In genomic region chr12:46209165-46209564, GRCh38 we compare ENCODE assay signal across 8 cellular contexts. TPM values are rescaled to one million over a fixed set of nuclear protein-coding genes. Genes with fewer than 3 reads are reported as not detected.
DNase-seq lines count a peak whose midpoint lies in the region; ATAC-seq lines count a peak whose summit lies in the region.

No MANE protein-coding gene starts in this region.

- peak overlapping the region; percentile 13 for H3K4me3 Mint-ChIP-seq in central memory CD8-positive, alpha-beta T cell

- no peak for ATAC-seq in central memory CD8-positive, alpha-beta T cell (replicated peaks; ENCODE audit: extremely low read depth, poor library complexity, severe bottlenecking)

- DNase-seq in NCI-H1417 (lab: John Stamatoyannopoulos, UW) (peak in 2 of 3 experiments; percentile 24 to 35), NCI-H1417 treated with DMSO at 0.1 percent for 48 hours (lab: John Stamatoyannopoulos, UW) (no peak), NCI-H2029 (lab: John Stamatoyannopoulos, UW) (peak; percentile 30), pons (ENCODE audit: low spot score) (peak; percentile 52), mesenteric fat pad (ENCODE audit: low spot score) (no peak), GM19240 (ENCODE audit: insufficient read length, low spot score) (no peak)
- DNase-seq in central memory CD8-positive, alpha-beta T cell (ENCODE audit: low spot score in 2 of 2) = no peak
- no peak for DNase-seq in stimulated activated CD4-positive, alpha-beta T cell treated with anti-CD3 and anti-CD28 coated beads, Interleukin-4, amount 100 ng/mL, for 4 hours

- no peaks in the 10 kb centered on the region for H3K27me3 Mint-ChIP-seq in central memory CD8-positive, alpha-beta T cell

- H3K27ac Mint-ChIP-seq in central memory CD8-positive, alpha-beta T cell (ENCODE audit: low read depth) = peak overlapping the region; percentile 100

- H3K9me3 Mint-ChIP-seq in central memory CD8-positive, alpha-beta T cell = no peaks in the 10 kb centered on the region

- peaks cover 72% of the 10 kb centered on the region for H3K36me3 Mint-ChIP-seq in central memory CD8-positive, alpha-beta T cell (ENCODE audit: insufficient read depth)

- peaks cover 56% of the 10 kb centered on the region for H3K4me1 Mint-ChIP-seq in central memory CD8-positive, alpha-beta T cell

RNA-seq across cellular contexts. Expression of gene SLC38A1, which starts 59.7 kb away (rescaled TPM):
- total RNA-seq in mesenteric fat pad = 15.9 TPM

Comparison
In these comparisons a context has a peak if more than half of its experiments do, and no peak if none do; other contexts are left out.
1. DNase-seq: peak in NCI-H1417 (2 of 3), NCI-H2029 (single experiment) and pons (single experiment); none in NCI-H1417 treated with DMSO at 0.1 percent for 48 hours (single experiment), central memory CD8-positive, alpha-beta T cell (0 of 2), stimulated activated CD4-positive, alpha-beta T cell treated with anti-CD3 and anti-CD28 coated beads, Interleukin-4, amount 100 ng/mL, for 4 hours (0 of 2), mesenteric fat pad (single experiment) and GM19240 (single experiment).